22 cellular contexts compared by ENCODE assay signal in the genomic region with DNA sequence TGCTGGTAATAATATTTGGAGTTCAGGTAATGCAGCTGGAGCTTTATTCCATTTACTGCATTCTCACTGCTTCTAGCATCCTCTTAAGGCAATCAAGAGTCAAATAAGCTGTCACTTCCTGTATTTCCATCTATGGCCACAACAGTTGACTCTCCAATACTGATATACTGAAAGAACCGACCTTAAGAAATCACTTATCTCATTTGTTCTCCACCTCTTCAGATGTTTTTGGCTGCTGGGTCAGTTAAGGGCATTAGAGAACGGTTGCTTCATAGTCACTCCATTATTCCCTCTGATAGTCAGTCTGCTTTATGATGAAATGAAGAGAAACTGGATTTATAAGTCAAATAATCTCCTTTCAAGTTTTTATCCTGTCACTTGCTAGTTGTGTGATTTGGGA. TPM values are rescaled to one million over a fixed set of nuclear protein-coding genes. Genes with fewer than 3 reads are reported as not detected.
DNase-seq lines count a peak whose midpoint lies in the region; ATAC-seq and TF ChIP-seq lines count a peak whose summit lies in the region.
"Had no signal": no experiment of that assay in that cellular context is flagged by ENCODE, and none has a peak within 500 bp of the region (broad histone marks: within the 10 kb centered on the region; RNA-seq: fewer than 3 reads in every experiment).

No MANE protein-coding gene starts in this region.

- H3K18ac ChIP-seq in mesendoderm (ENCODE audit: low read length): no peak overlapping the region

- no peak for TF ChIP-seq CTCF in esophagus squamous epithelium (IDR thresholded peaks at IDR 0.05)

- no peak for ATAC-seq in HG02973 (IDR thresholded peaks at IDR 0.05; ENCODE audit: unreplicated experiment)
- no peak for ATAC-seq in HG03469 (IDR thresholded peaks at IDR 0.05; ENCODE audit: unreplicated experiment)
- ATAC-seq: natural killer cell, SK-N-SH treated with all-trans-retinoic acid at 6 μM for 48 hours had no signal

- H3K4me1 ChIP-seq in mesendoderm (ENCODE audit: control insufficient read depth, low read depth, low read length): no peaks in the 10 kb centered on the region
- H3K4me1 ChIP-seq in esophagus squamous epithelium: no peaks in the 10 kb centered on the region
- H3K4me1 ChIP-seq: Peyer's patch, tibial nerve had no signal

- H3K4me3 ChIP-seq in SK-N-MC (peak overlapping the region; percentile 52), mesendoderm (ENCODE audit: low read length) (no peak overlapping the region), esophagus squamous epithelium (no peak overlapping the region)
- H3K4me3 ChIP-seq: Peyer's patch, tibial nerve had no signal

- H3K79me1 ChIP-seq in mesendoderm (ENCODE audit: low read length): no peaks in the 10 kb centered on the region

- H4K5ac ChIP-seq in mesendoderm (ENCODE audit: low read length): no peak overlapping the region

- H3K36me3 ChIP-seq in SK-N-MC (ENCODE audit: insufficient read depth, low read length): no peaks in the 10 kb centered on the region
- no peaks in the 10 kb centered on the region for H3K36me3 ChIP-seq in mesendoderm (ENCODE audit: control insufficient read depth, insufficient read depth, low read length)
- no peaks in the 10 kb centered on the region for H3K36me3 ChIP-seq in esophagus squamous epithelium
- H3K36me3 ChIP-seq: brain microvascular endothelial cell, Peyer's patch, tibial nerve had no signal

- no peak overlapping the region for H2BK120ac ChIP-seq in mesendoderm (ENCODE audit: low read depth, low read length)

- H3K27ac ChIP-seq in SK-N-MC (peak overlapping the region; percentile 91), mesendoderm (ENCODE audit: low read depth, low read length) (no peak overlapping the region), esophagus squamous epithelium (no peak overlapping the region)
- H3K27ac ChIP-seq: 22Rv1, brain microvascular endothelial cell, Peyer's patch, tibial nerve had no signal

- no peak for TF ChIP-seq POLR2A in esophagus squamous epithelium (IDR thresholded peaks at IDR 0.05)

- no peak overlapping the region for H3K23ac ChIP-seq in mesendoderm (ENCODE audit: low read length)

- H3K79me2 ChIP-seq in mesendoderm (ENCODE audit: control insufficient read depth, insufficient read depth, low read length): no peaks in the 10 kb centered on the region

- intact Hi-C loops in esophagus squamous epithelium (cut with DNase I): no loop called here

- H3K9ac ChIP-seq in SK-N-MC (ENCODE audit: insufficient read length) (no peak overlapping the region), mesendoderm (ENCODE audit: low read length) (no peak overlapping the region)

- no peak overlapping the region for H2BK15ac ChIP-seq in mesendoderm (replicated peaks; ENCODE audit: low read depth)

- no peak overlapping the region for H3K56ac ChIP-seq in mesendoderm (ENCODE audit: low read length)

- no peak overlapping the region for H2BK5ac ChIP-seq in mesendoderm (ENCODE audit: low read length)

- H3K4me2 ChIP-seq in mesendoderm (ENCODE audit: low read length): no peak overlapping the region

- no peaks in the 10 kb centered on the region for H3K27me3 ChIP-seq in mesendoderm (ENCODE audit: insufficient read depth, low read length, poor library complexity)
- no peaks in the 10 kb centered on the region for H3K27me3 ChIP-seq in esophagus squamous epithelium
- H3K27me3 ChIP-seq: brain microvascular endothelial cell, Peyer's patch, tibial nerve had no signal

- no CpG with 5 or more reads among the region's 2 CpGs for WGBS in mesendoderm (ENCODE audit: extremely low coverage, insufficient coverage, low lambda C conversion rate)
- 59 to 63% methylated on average over 2 of the region's 2 CpGs for WGBS in esophagus squamous epithelium, 2 donors

- no peaks in the 10 kb centered on the region for H3K9me3 ChIP-seq in SK-N-MC (ENCODE audit: low read depth, low read length)
- no peaks in the 10 kb centered on the region for H3K9me3 ChIP-seq in esophagus squamous epithelium
- H3K9me3 ChIP-seq: Peyer's patch, tibial nerve had no signal

- H2AK5ac ChIP-seq in mesendoderm (ENCODE audit: low read length): no peak overlapping the region

- no peak overlapping the region for H3K4ac ChIP-seq in mesendoderm (ENCODE audit: low read depth, low read length)

- H4K8ac ChIP-seq in mesendoderm (ENCODE audit: low read depth, low read length): no peak overlapping the region

- DNase-seq in DMS79 treated with DMSO at 0.1 percent for 48 hours (lab: John Stamatoyannopoulos, UW) (peak; percentile 12), DMS79 (lab: John Stamatoyannopoulos, UW) (no peak), NCI-H2029 treated with DMSO at 0.1 percent for 48 hours (lab: John Stamatoyannopoulos, UW) (peak; percentile 88), SK-N-MC (ENCODE audit: low read depth, low spot score) (no peak), mesendoderm (peak; percentile 15), esophagus squamous epithelium (lab: John Stamatoyannopoulos, UW) (no peak)
- DNase-seq: activated CD4-positive, alpha-beta T cell treated with anti-CD3 and anti-CD28 coated beads for 1 hour; activated naive CD8-positive, alpha-beta T cell treated with anti-CD3 and anti-CD28 coated beads, Interleukin-2, amount 10 ng/mL, durations not matched to agents 7 days and 5 days; brain microvascular endothelial cell; foreskin melanocyte; Kasumi-1; natural killer cell; NCI-H1417 treated with DMSO at 0.1 percent for 48 hours; NCI-H526 treated with DMSO at 0.1 percent for 48 hours; Peyer's patch; stimulated activated naive CD4-positive, alpha-beta T cell treated with Interleukin-2 at 50 U/mL for 16 hours had no signal

RNA-seq across cellular contexts. Expression of gene RGS4, which starts 14.2 kb away (rescaled TPM):
- polyA plus RNA-seq in mesendoderm (2013, experiment 1 of 2): 0.90 TPM
- polyA plus RNA-seq in mesendoderm (2013, experiment 2 of 2): 0.53 TPM
- 1 to 10 TPM in 1 of 4 donors, under 1 TPM in 2, not detected in 1; 0.26 to 1.5 (median 0.70) TPM for total RNA-seq in esophagus squamous epithelium
- total RNA-seq: activated naive CD8-positive, alpha-beta T cell treated with anti-CD3 and anti-CD28 coated beads, Interleukin-2, amount 10 ng/mL, durations not matched to agents 7 days and 5 days; activated T-helper 2 cell treated with anti-CD3 and anti-CD28 coated beads, Interferon-gamma antibody, Interleukin-2, Interleukin-4, amounts not matched to agents 10 μg/mL and 5 μg/mL and 100 μg/mL, durations not matched to agents 14 hours and 24 hours and 36 hours; natural killer cell had no signal

Comparison
In these comparisons a context has a peak if more than half of its experiments do, and no peak if none do; other contexts are left out.
1. DNase-seq: peak in DMS79 treated with DMSO at 0.1 percent for 48 hours (single experiment), NCI-H2029 treated with DMSO at 0.1 percent for 48 hours (single experiment) and mesendoderm (single experiment); none in DMS79 (single experiment), SK-N-MC (single experiment) and esophagus squamous epithelium (single experiment).